1 cellular context compared by ENCODE assay signal in genomic region chr11:61890536-61891330, GRCh38.
TF ChIP-seq lines count a peak whose summit lies in the region.

No MANE protein-coding gene starts in this region.

TF ChIP-seq in GM23338, 12 proteins besides CTCF, POLR2A, EP300 and RAD21 (continued from another document):
- TF ChIP-seq ZNF462 (CRISPR knock-in tag; IDR thresholded peaks at IDR 0.05) = no peak
